In genomic region chr6:46323312-46323965, GRCh38 we compare ENCODE assay signal across 9 cellular contexts.
DNase-seq lines count a peak whose midpoint lies in the region; ATAC-seq lines count a peak whose summit lies in the region.
"Had no signal": no experiment of that assay in that cellular context is flagged by ENCODE, and none has a peak within 500 bp of the region (broad histone marks: within the 10 kb centered on the region; RNA-seq: fewer than 3 reads in every experiment).

No MANE protein-coding gene starts in this region.

- H3K9ac ChIP-seq in GM23248 (no peak overlapping the region), endocrine pancreas (ENCODE audit: control insufficient read depth, insufficient read depth, low read length) (no peak overlapping the region)

- DNase-seq in GM23248, result peak; percentile 97
- peak; percentile 48 for DNase-seq in RKO (ENCODE audit: low spot score)
- DNase-seq in sciatic nerve (ENCODE audit: low spot score), result no peak
- no peak for DNase-seq in NCI-H187 (lab: John Stamatoyannopoulos, UW)
- no peak for DNase-seq in NCI-H524 treated with DMSO at 0.1 percent for 48 hours (lab: John Stamatoyannopoulos, UW)
- DNase-seq: right lobe of liver, stomach had no signal

- intact Hi-C loops in sciatic nerve (cut with DNase I), result no loop called here

- H3K36me3 ChIP-seq in GM23248 (ENCODE audit: low read depth), result no peaks in the 10 kb centered on the region
- H3K36me3 ChIP-seq in endocrine pancreas (ENCODE audit: control insufficient read depth, insufficient read depth, low read length), result no peaks in the 10 kb centered on the region
- H3K36me3 ChIP-seq: right lobe of liver, stomach had no signal

- H3F3A ChIP-seq in GM23248 (ENCODE audit: insufficient read depth), result peaks cover 19% of the 10 kb centered on the region

- ATAC-seq in sciatic nerve, result peak; percentile 80
- no peak for ATAC-seq in GM18868 (IDR thresholded peaks at IDR 0.05; ENCODE audit: unreplicated experiment)
- ATAC-seq: right lobe of liver had no signal

- peak overlapping the region; percentile 49 for H3K4me3 ChIP-seq in GM23248
- H3K4me3 ChIP-seq in endocrine pancreas (ENCODE audit: control insufficient read depth, insufficient read depth, low read length), result peak overlapping the region; percentile 57
- H3K4me3 ChIP-seq: right lobe of liver, stomach had no signal

- H3K9me3 ChIP-seq in GM23248 (ENCODE audit: low read depth), result no peaks in the 10 kb centered on the region
- H3K9me3 ChIP-seq in endocrine pancreas (ENCODE audit: control insufficient read depth, low read length), result no peaks in the 10 kb centered on the region
- H3K9me3 ChIP-seq: right lobe of liver, stomach had no signal

- H3K27me3 ChIP-seq in GM23248 (replicated peaks; ENCODE audit: insufficient read depth), result no peaks in the 10 kb centered on the region
- no peaks in the 10 kb centered on the region for H3K27me3 ChIP-seq in endocrine pancreas (ENCODE audit: control insufficient read depth, insufficient read depth, low read length)
- H3K27me3 ChIP-seq: right lobe of liver, stomach had no signal

- no peaks in the 10 kb centered on the region for H3K79me2 ChIP-seq in GM23248 (ENCODE audit: insufficient read depth)

- in situ Hi-C loops in GM23248 (cut with MboI), result no loop called here

- WGBS in GM23248 (ENCODE audit: low coverage in 1 of 2, low lambda C conversion rate in 2 of 2, missing lambda C conversion rate in 2 of 2), 2 experiments, result 21 to 25% methylated on average over 4 of the region's 4 CpGs

- H4K20me1 ChIP-seq in GM23248 (ENCODE audit: insufficient read depth), result no peaks in the 10 kb centered on the region

- H3K9me2 ChIP-seq in GM23248 (ENCODE audit: insufficient read depth), result no peaks in the 10 kb centered on the region

- peak overlapping the region; percentile 85 for H3K4me2 ChIP-seq in GM23248 (ENCODE audit: unreplicated experiment)

- H3K27ac ChIP-seq in GM23248, result peak overlapping the region; percentile 36
- H3K27ac ChIP-seq: right lobe of liver had no signal

- H3K4me1 ChIP-seq in GM23248 (ENCODE audit: insufficient read depth), result peaks cover 53% of the 10 kb centered on the region
- peaks cover 27% of the 10 kb centered on the region for H3K4me1 ChIP-seq in endocrine pancreas (ENCODE audit: control insufficient read depth, insufficient read depth, low read length)
- H3K4me1 ChIP-seq: right lobe of liver had no signal

- no peak overlapping the region for H2AFZ ChIP-seq in GM23248

Comparison
In these comparisons a context has a peak if more than half of its experiments do, and no peak if none do; other contexts are left out.
1. DNase-seq: peak in GM23248 (single experiment) and RKO (single experiment); none in sciatic nerve (single experiment), NCI-H187 (0 of 2) and NCI-H524 treated with DMSO at 0.1 percent for 48 hours (single experiment).